Comparison of ENCODE assay signal across 1 cellular context in genomic region chrX:103573205-103573604, GRCh38.
TF ChIP-seq lines count a peak whose summit lies in the region.

No MANE protein-coding gene starts in this region.

TF ChIP-seq in GM12878, 131 proteins besides CTCF, POLR2A, EP300 and RAD21 (continued from another document):
- TF ChIP-seq, protein P1, sequence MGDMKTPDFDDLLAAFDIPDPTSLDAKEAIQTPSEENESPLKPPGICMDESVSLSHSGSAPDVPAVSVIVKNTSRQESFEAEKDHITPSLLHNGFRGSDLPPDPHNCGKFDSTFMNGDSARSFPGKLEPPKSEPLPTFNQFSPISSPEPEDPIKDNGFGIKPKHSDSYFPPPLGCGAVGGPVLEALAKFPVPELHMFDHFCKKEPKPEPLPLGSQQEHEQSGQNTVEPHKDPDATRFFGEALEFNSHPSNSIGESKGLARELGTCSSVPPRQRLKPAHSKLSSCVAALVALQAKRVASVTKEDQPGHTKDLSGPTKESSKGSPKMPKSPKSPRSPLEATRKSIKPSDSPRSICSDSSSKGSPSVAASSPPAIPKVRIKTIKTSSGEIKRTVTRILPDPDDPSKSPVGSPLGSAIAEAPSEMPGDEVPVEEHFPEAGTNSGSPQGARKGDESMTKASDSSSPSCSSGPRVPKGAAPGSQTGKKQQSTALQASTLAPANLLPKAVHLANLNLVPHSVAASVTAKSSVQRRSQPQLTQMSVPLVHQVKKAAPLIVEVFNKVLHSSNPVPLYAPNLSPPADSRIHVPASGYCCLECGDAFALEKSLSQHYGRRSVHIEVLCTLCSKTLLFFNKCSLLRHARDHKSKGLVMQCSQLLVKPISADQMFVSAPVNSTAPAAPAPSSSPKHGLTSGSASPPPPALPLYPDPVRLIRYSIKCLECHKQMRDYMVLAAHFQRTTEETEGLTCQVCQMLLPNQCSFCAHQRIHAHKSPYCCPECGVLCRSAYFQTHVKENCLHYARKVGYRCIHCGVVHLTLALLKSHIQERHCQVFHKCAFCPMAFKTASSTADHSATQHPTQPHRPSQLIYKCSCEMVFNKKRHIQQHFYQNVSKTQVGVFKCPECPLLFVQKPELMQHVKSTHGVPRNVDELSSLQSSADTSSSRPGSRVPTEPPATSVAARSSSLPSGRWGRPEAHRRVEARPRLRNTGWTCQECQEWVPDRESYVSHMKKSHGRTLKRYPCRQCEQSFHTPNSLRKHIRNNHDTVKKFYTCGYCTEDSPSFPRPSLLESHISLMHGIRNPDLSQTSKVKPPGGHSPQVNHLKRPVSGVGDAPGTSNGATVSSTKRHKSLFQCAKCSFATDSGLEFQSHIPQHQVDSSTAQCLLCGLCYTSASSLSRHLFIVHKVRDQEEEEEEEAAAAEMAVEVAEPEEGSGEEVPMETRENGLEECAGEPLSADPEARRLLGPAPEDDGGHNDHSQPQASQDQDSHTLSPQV (IDR thresholded peaks at IDR 0.05), result no peak
- TF ChIP-seq IKZF1 (conservative IDR thresholded peaks at IDR 0.05), result no peak
- no peak for TF ChIP-seq LARP7 (IDR thresholded peaks at IDR 0.05)
- TF ChIP-seq SUPT20H (IDR thresholded peaks at IDR 0.05; ENCODE audit: borderline replicate concordance, control insufficient read depth, low read depth, low read length), result no peak
- TF ChIP-seq BCLAF1 (IDR thresholded peaks at IDR 0.05), result no peak
- no peak for TF ChIP-seq RCOR1 (conservative IDR thresholded peaks at IDR 0.05; ENCODE audit: low read depth, low read length)
